In the genomic region with DNA sequence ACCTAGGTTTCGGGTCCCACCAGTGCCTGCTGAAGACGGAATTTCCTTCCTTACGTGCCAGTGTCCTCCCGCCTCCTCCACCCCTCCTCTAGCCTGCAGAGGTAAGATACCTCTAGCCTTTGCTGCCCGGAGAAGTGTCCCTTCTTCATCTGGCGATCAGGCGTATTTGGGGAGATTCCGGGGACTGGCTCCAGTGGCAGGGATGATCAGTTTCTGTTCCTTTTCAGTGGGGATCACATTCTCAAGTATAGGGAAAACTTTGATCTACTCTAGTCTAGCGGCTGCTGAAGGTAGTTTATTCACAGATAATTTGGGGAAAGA, we compare ENCODE assay signal across 8 cellular contexts. TPM values are rescaled to one million over a fixed set of nuclear protein-coding genes. Genes with fewer than 3 reads are reported as not detected.
A peak's percentile ranks its signal among the peaks of the same experiment; 100 is the strongest.
DNase-seq lines count a peak whose midpoint lies in the region; TF ChIP-seq lines count a peak whose summit lies in the region.

No MANE protein-coding gene starts in this region.

- no peaks in the 10 kb centered on the region for H3K36me3 ChIP-seq in KOPT-K1 (ENCODE audit: insufficient read depth, low read length)
- H3K36me3 ChIP-seq in kidney epithelial cell (ENCODE audit: control insufficient read depth, insufficient read depth, low read length) = no peaks in the 10 kb centered on the region

- peak overlapping the region; percentile 83 for H3K27ac ChIP-seq in KOPT-K1 (ENCODE audit: low read depth, low read length, poor library complexity, severe bottlenecking)
- H3K27ac ChIP-seq in adipose tissue (ENCODE audit: low read depth, low read length) = peak overlapping the region; percentile 28
- peak overlapping the region; percentile 90 for H3K27ac ChIP-seq in substantia nigra (ENCODE audit: low read depth, low read length, poor library complexity, severe bottlenecking)

- CTCF ChIA-PET in GM10248 (lab: Yijun Ruan, JAX) = no interaction called here

- no peaks in the 10 kb centered on the region for H3K27me3 ChIP-seq in kidney epithelial cell (ENCODE audit: control insufficient read depth, insufficient read depth, low read length)

- H3K4me3 ChIP-seq in kidney epithelial cell (ENCODE audit: low read depth, low read length) = peak overlapping the region; percentile 100

- DNase-seq in SIG-M5 treated with dmso at 0.1 percent for 504 hours (lab: John Stamatoyannopoulos, UW; ENCODE audit: unreplicated experiment) (peak; percentile 70), SIG-M5 (lab: John Stamatoyannopoulos, UW) (no peak), kidney epithelial cell (ENCODE audit: low read depth) (no peak), substantia nigra (lab: John Stamatoyannopoulos, UW) (peak in 6 of 49 donors; percentile 15 to 68 (median 48)), GM10248 (ENCODE audit: extremely low spot score) (no peak), middle frontal gyrus (ENCODE audit: extremely low spot score, low spot score) (no peak)

- POLR2A ChIA-PET in GM10248 (lab: Yijun Ruan, JAX) = no interaction called here

- 0 to 1% (median 0%) methylated on average over 9 of the region's 9 CpGs for WGBS in adipose tissue, 3 donors

- TF ChIP-seq CTCF in kidney epithelial cell (IDR thresholded peaks at IDR 0.05; ENCODE audit: insufficient read depth, low read length, poor library complexity, severe bottlenecking) = no peak
- no peak for TF ChIP-seq CTCF in GM10248 (IDR thresholded peaks at IDR 0.05; ENCODE audit: control extremely low read depth, extremely low read depth, low read depth, missing control alignments)

- no peaks in the 10 kb centered on the region for H3K9me3 ChIP-seq in KOPT-K1 (ENCODE audit: insufficient read depth, low read length, poor library complexity, severe bottlenecking)

RNA-seq across cellular contexts. Expression of gene CEP350, which starts 0.7 kb away (rescaled TPM):
- polyA plus RNA-seq in adipose tissue = 1 to 10 TPM; 5.5 to 9.8 (median 5.8) TPM
- total RNA-seq in kidney epithelial cell = 24.9 and 27.2 TPM in 2 replicates

Comparison
In these comparisons a context has a peak if more than half of its experiments do, and no peak if none do; other contexts are left out.
1. H3K27ac ChIP-seq: peak in every context shown above with its lines; median percentile 90 in substantia nigra; 83 in KOPT-K1; 28 in adipose tissue.